24 cellular contexts compared by ENCODE assay signal in genomic region chr6:4553387-4553786, GRCh38.
"Had no signal": no experiment of that assay in that cellular context is flagged by ENCODE, and none has a peak within 500 bp of the region (broad histone marks: within the 10 kb centered on the region; RNA-seq: fewer than 3 reads in every experiment).

No MANE protein-coding gene starts in this region.

- H3K4me3 ChIP-seq: gastrocnemius medialis, ovary, prostate gland, spleen, vagina had no signal

- H3K27ac Mint-ChIP-seq: activated naive CD4-positive, alpha-beta T cell treated with anti-CD3 and anti-CD28 coated beads, Interleukin-2, amount 50 U/mL, for 72 hours; brain; dendritic cell treated with granulocyte-macrophage colony-stimulating factor and Interleukin-4, amounts not matched to agents 40 ng/mL and 50 ng/mL, for 4 days; mesothelial cell of epicardium; naive thymus-derived CD8-positive, alpha-beta T cell; stimulated activated naive B cell treated with anti-CD40 and anti-IgM and Interleukin-4, amounts not matched to agents 10 μg/mL and 1 μg/mL and 100 μg/mL, for 72 hours; T-helper 1 cell treated with Interleukin-12 subunit alpha and Interleukin-12 subunit beta and Interleukin-4 antibody, amounts not matched to agents 30 μg/mL and 1 μg/mL, for 36 hours; type B pancreatic cell; WTC11 had no signal

- ATAC-seq: gastrocnemius medialis; left ventricle myocardium superior; naive thymus-derived CD8-positive, alpha-beta T cell; WTC11 had no signal

- H3K9me3 Mint-ChIP-seq: dendritic cell treated with granulocyte-macrophage colony-stimulating factor and Interleukin-4, amounts not matched to agents 40 ng/mL and 50 ng/mL, for 4 days; mesothelial cell of epicardium; type B pancreatic cell had no signal

- H3K36me3 Mint-ChIP-seq: activated naive CD4-positive, alpha-beta T cell treated with anti-CD3 and anti-CD28 coated beads, Interleukin-2, amount 50 U/mL, for 72 hours; brain; mesothelial cell of epicardium; naive thymus-derived CD8-positive, alpha-beta T cell; stimulated activated naive B cell treated with anti-CD40 and anti-IgM and Interleukin-4, amounts not matched to agents 10 μg/mL and 1 μg/mL and 100 μg/mL, for 72 hours; type B pancreatic cell; WTC11 had no signal

- H3K4me1 Mint-ChIP-seq: brain, mesothelial cell of epicardium had no signal

- H3K4me3 Mint-ChIP-seq: brain; dendritic cell treated with granulocyte-macrophage colony-stimulating factor and Interleukin-4, amounts not matched to agents 40 ng/mL and 50 ng/mL, for 4 days; mesothelial cell of epicardium; naive thymus-derived CD8-positive, alpha-beta T cell; stimulated activated naive B cell treated with anti-CD40 and anti-IgM and Interleukin-4, amounts not matched to agents 10 μg/mL and 1 μg/mL and 100 μg/mL, for 72 hours; T-helper 1 cell treated with Interleukin-12 subunit alpha and Interleukin-12 subunit beta and Interleukin-4 antibody, amounts not matched to agents 30 μg/mL and 1 μg/mL, for 36 hours; type B pancreatic cell; WTC11 had no signal

- DNase-seq: activated gamma-delta T cell; aorta; caudate nucleus; effector CD8-positive, alpha-beta T cell; gastrocnemius medialis; head of caudate nucleus; hypothalamus; left ventricle myocardium superior; mammary epithelial cell; naive thymus-derived CD8-positive, alpha-beta T cell; ovary; spleen; stimulated activated CD4-positive, alpha-beta T cell treated with anti-CD3 and anti-CD28 coated beads, Interleukin-1b, Interleukin-23, amount 100 ng/mL, for 48 hours; stimulated activated naive B cell treated with anti-CD40 and anti-IgM and Interleukin-4, amounts not matched to agents 10 μg/mL and 1 μg/mL and 100 μg/mL, for 72 hours; T1000 had no signal
